34 cellular contexts compared by ENCODE assay signal in genomic region chr7:17266559-17266958, GRCh38.
"Had no signal": no experiment of that assay in that cellular context is flagged by ENCODE, and none has a peak within 500 bp of the region (broad histone marks: within the 10 kb centered on the region; RNA-seq: fewer than 3 reads in every experiment).

No MANE protein-coding gene starts in this region.

- DNase-seq: Karpas-422, Kasumi-1, MG63, MM.1S, MV-4-11, NCI-H1048, NCI-H1092, NCI-H1092 treated with DMSO at 0.1 percent for 48 hours, NCI-H1105, NCI-H1105 treated with DMSO at 0.1 percent for 48 hours, NCI-H1417 treated with DMSO at 0.1 percent for 48 hours, NCI-H1436, NCI-H1436 treated with DMSO at 0.1 percent for 48 hours, NCI-H146, NCI-H1694, NCI-H1694 treated with DMSO at 0.1 percent for 48 hours, NCI-H187, NCI-H187 treated with DMSO at 0.1 percent for 48 hours, NCI-H1930, NCI-H2029, NCI-H2029 treated with DMSO at 0.1 percent for 48 hours, NCI-H2081, NCI-H2081 treated with DMSO at 0.1 percent for 48 hours, NCI-H2107, NCI-H2171, NCI-H2171 treated with DMSO at 0.1 percent for 48 hours, NCI-H2227 treated with DMSO at 0.1 percent for 48 hours, NCI-H226, NCI-H345, NCI-H446, NCI-H446 treated with DMSO at 0.1 percent for 48 hours, NCI-H510A, NCI-H510A treated with DMSO at 0.1 percent for 48 hours, NCI-H524 had no signal

- H3K27me3 ChIP-seq: MG63 had no signal

- H3K36me3 ChIP-seq: MG63 had no signal

- H3K4me3 ChIP-seq: MG63 had no signal
